Comparison of ENCODE assay signal across 8 cellular contexts in genomic region chr16:4612977-4613635, GRCh38. TPM values are rescaled to one million over a fixed set of nuclear protein-coding genes. Genes with fewer than 3 reads are reported as not detected.
DNase-seq lines count a peak whose midpoint lies in the region; ATAC-seq and TF ChIP-seq lines count a peak whose summit lies in the region.

No MANE protein-coding gene starts in this region.

- H3K4me1 Mint-ChIP-seq in stimulated activated naive CD8-positive, alpha-beta T cell treated with anti-CD3 and anti-CD28 coated beads, Interleukin-15, Interleukin-2, amounts not matched to agents 100 ng/mL and 50 ng/mL, for 24 hours (ENCODE audit: low read depth): peaks cover 25% of the 10 kb centered on the region

- no peaks in the 10 kb centered on the region for H3K27me3 Mint-ChIP-seq in stimulated activated naive CD8-positive, alpha-beta T cell treated with anti-CD3 and anti-CD28 coated beads, Interleukin-15, Interleukin-2, amounts not matched to agents 100 ng/mL and 50 ng/mL, for 24 hours

- H3K27ac ChIP-seq in breast epithelium: peak overlapping the region; percentile 97 to 98
- no peak overlapping the region for H3K27ac ChIP-seq in mesodermal cell (ENCODE audit: low read depth, low read length, severe bottlenecking)

- intact Hi-C loops in breast epithelium (cut with DNase I; ENCODE audit: low total_unique reads): no loop called here

- no peaks in the 10 kb centered on the region for H3K9me3 ChIP-seq in breast epithelium
- H3K9me3 ChIP-seq in mesodermal cell (ENCODE audit: control insufficient read depth, low read length): no peaks in the 10 kb centered on the region

- no peak for DNase-seq in stimulated activated naive CD8-positive, alpha-beta T cell treated with anti-CD3 and anti-CD28 coated beads, Interleukin-15, Interleukin-2, amounts not matched to agents 100 U/mL and 50 U/mL, for 24 hours
- DNase-seq in breast epithelium (ENCODE audit: low spot score in 2 of 2) (peak in 1 of 2 donors; percentile 26), NCI-H2196 (lab: John Stamatoyannopoulos, UW; ENCODE audit: unreplicated experiment) (no peak)

- no peaks in the 10 kb centered on the region for H3K36me3 Mint-ChIP-seq in stimulated activated naive CD8-positive, alpha-beta T cell treated with anti-CD3 and anti-CD28 coated beads, Interleukin-15, Interleukin-2, amounts not matched to agents 100 ng/mL and 50 ng/mL, for 24 hours (ENCODE audit: low read depth)

- WGBS in mesodermal cell (ENCODE audit: insufficient coverage in 2 of 2), 2 experiments: 68 to 70% methylated on average over 8 to 12 of the region's 14 CpGs

- no peak for TF ChIP-seq POLR2A in breast epithelium (IDR thresholded peaks at IDR 0.05)

- no peak for TF ChIP-seq CTCF in breast epithelium (IDR thresholded peaks at IDR 0.05)

- H3K4me3 Mint-ChIP-seq in stimulated activated naive CD8-positive, alpha-beta T cell treated with anti-CD3 and anti-CD28 coated beads, Interleukin-15, Interleukin-2, amounts not matched to agents 100 ng/mL and 50 ng/mL, for 24 hours: peak overlapping the region; percentile 80

- no peaks in the 10 kb centered on the region for H3K36me3 ChIP-seq in breast epithelium
- H3K36me3 ChIP-seq in mesodermal cell (ENCODE audit: control insufficient read depth, insufficient read depth, low read length): peaks cover 29% of the 10 kb centered on the region

- no peak for ATAC-seq in stimulated activated naive CD8-positive, alpha-beta T cell treated with anti-CD3 and anti-CD28 coated beads, Interleukin-15, Interleukin-2, amounts not matched to agents 100 U/mL and 50 U/mL, for 24 hours
- ATAC-seq in HG03159 (IDR thresholded peaks at IDR 0.05; ENCODE audit: unreplicated experiment) (no peak), GM19463 (IDR thresholded peaks at IDR 0.05; ENCODE audit: unreplicated experiment) (no peak), GM21825 (IDR thresholded peaks at IDR 0.05; ENCODE audit: unreplicated experiment) (no peak)

- no peaks in the 10 kb centered on the region for H3K27me3 ChIP-seq in breast epithelium

- peak overlapping the region; percentile 91 to 95 (median 91) for H3K4me3 ChIP-seq in breast epithelium
- peak overlapping the region; percentile 67 for H3K4me3 ChIP-seq in mesodermal cell (ENCODE audit: extremely low read depth, insufficient read depth, low read length, poor library complexity, severe bottlenecking)

- peak overlapping the region; percentile 36 for H3K27ac Mint-ChIP-seq in stimulated activated naive CD8-positive, alpha-beta T cell treated with anti-CD3 and anti-CD28 coated beads, Interleukin-15, Interleukin-2, amounts not matched to agents 100 ng/mL and 50 ng/mL, for 24 hours

- no peaks in the 10 kb centered on the region for H3K9me3 Mint-ChIP-seq in stimulated activated naive CD8-positive, alpha-beta T cell treated with anti-CD3 and anti-CD28 coated beads, Interleukin-15, Interleukin-2, amounts not matched to agents 100 ng/mL and 50 ng/mL, for 24 hours

- H3K4me1 ChIP-seq in breast epithelium (peaks cover 18 to 23% of the 10 kb centered on the region in 2 donors), mesodermal cell (ENCODE audit: control insufficient read depth, insufficient read depth, low read length, poor library complexity, severe bottlenecking) (peaks cover 14% of the 10 kb centered on the region)

RNA-seq across cellular contexts. Expression of gene UBALD1, which starts 1.6 kb away (rescaled TPM):
- 10 to 100 TPM in 1 of 3 donors, 1 to 10 TPM in 2; 5.8 to 11.3 (median 7.2) TPM for total RNA-seq in breast epithelium
- 28.9 TPM for polyA plus RNA-seq in mesodermal cell (2013, experiment 1 of 2)
- polyA plus RNA-seq in mesodermal cell (2013, experiment 2 of 2): 28.7 TPM

RNA-seq across cellular contexts. Expression of gene MGRN1, which starts 11.5 kb away (rescaled TPM):
- 10 to 100 TPM; 26.7 to 28.5 (median 27.9) TPM for total RNA-seq in breast epithelium
- polyA plus RNA-seq in mesodermal cell (2013, experiment 1 of 2): 43.6 TPM
- polyA plus RNA-seq in mesodermal cell (2013, experiment 2 of 2): 34.5 TPM

RNA-seq across cellular contexts. Expression of gene C16orf96, which starts 57.0 kb away (rescaled TPM):
- not detected for total RNA-seq in breast epithelium
- polyA plus RNA-seq in mesodermal cell (2013, experiment 1 of 2): 0.44 TPM
- polyA plus RNA-seq in mesodermal cell (2013, experiment 2 of 2): 0.30 TPM
